1 cellular context compared by ENCODE assay signal in genomic region chr1:67170751-67171573, GRCh38.
TF ChIP-seq lines count a peak whose summit lies in the region.

No MANE protein-coding gene starts in this region.

TF ChIP-seq in GM12878, 131 proteins besides CTCF, POLR2A, EP300 and RAD21:
- TF ChIP-seq ESRRA (IDR thresholded peaks at IDR 0.05; ENCODE audit: low read length) (no peak), IKZF2 (IDR thresholded peaks at IDR 0.05) (0 out of 4 replicates have a peak, but pooled peaks of 1 of the 2 experiments have one; percentile 11), HDAC2 (IDR thresholded peaks at IDR 0.05) (no peak), RUNX3 (IDR thresholded peaks at IDR 0.05; ENCODE audit: low read length) (peak; percentile 31; the same call in 1 of the 2 replicates), CEBPB (IDR thresholded peaks at IDR 0.05; ENCODE audit: borderline replicate concordance in 1 of 2, low read depth in 2 of 2, low read length in 2 of 2) (0 out of 4 replicates have a peak, but pooled peaks of 1 of the 2 experiments have one; percentile 12), IKZF1 (conservative IDR thresholded peaks at IDR 0.05) (0 out of 2 replicates have a peak, but pooled peaks have one; percentile 15), RAD51 (IDR thresholded peaks at IDR 0.05) (peak; percentile 38), MTA2 (IDR thresholded peaks at IDR 0.05; ENCODE audit: low read depth) (peak; percentile 22; the same call in 1 of the 2 replicates)
